Comparison of ENCODE assay signal across 1 cellular context in the genomic region with DNA sequence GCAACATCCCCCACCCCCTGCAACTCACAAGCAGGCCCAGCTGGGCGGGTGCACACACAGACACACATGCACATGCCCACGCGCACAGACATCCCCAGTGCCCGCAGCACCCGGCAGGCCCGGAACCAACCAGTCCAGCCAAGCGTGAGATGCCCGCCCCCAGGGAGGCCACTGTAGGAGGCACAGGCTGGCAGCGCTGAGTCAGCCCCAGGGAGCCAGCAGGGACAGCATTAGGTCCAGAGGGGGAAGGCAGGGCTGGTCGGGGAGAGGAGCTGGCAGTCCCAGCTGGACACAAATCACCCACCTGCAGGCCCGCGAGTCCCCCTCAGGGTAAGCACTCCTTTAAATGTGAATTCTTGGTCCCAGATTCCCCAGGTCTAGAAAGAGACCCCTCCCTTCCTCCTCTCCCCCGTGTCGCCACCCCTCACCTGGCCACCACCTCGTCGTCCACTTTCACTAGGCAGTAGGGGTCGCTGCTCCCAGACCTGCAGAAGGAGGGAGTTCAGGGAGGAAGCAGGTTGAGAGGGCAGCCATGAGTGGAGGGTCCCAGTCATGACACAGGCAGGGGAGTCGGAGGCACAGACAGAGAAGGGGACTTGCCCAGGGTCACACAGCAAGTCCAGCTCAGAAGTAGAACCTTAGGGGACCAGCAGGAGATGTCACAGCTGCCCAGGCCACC.
TF ChIP-seq lines count a peak whose summit lies in the region.

No MANE protein-coding gene starts in this region.

TF ChIP-seq in GM12878, 131 proteins besides CTCF, POLR2A, EP300 and RAD21:
- TF ChIP-seq RUNX3 (IDR thresholded peaks at IDR 0.05; ENCODE audit: low read length) (no peak), NRF1 (conservative IDR thresholded peaks at IDR 0.05; ENCODE audit: low read depth, low read length) (no peak), ZSCAN29 (IDR thresholded peaks at IDR 0.05) (no peak), BMI1 (IDR thresholded peaks at IDR 0.05; ENCODE audit: borderline replicate concordance) (no peak), MEF2B (IDR thresholded peaks at IDR 0.05; ENCODE audit: partially characterized antibody, poor library complexity, severe bottlenecking) (peak; percentile 0), RELA (IDR thresholded peaks at IDR 0.05; ENCODE audit: borderline replicate concordance, partially characterized antibody) (no peak), RB1 (IDR thresholded peaks at IDR 0.05; ENCODE audit: borderline replicate concordance) (no peak), MTA2 (IDR thresholded peaks at IDR 0.05; ENCODE audit: low read depth) (0 out of 2 replicates have a peak, but pooled peaks have one; percentile 13), LARP7 (IDR thresholded peaks at IDR 0.05) (no peak)
- TF ChIP-seq, protein P1, sequence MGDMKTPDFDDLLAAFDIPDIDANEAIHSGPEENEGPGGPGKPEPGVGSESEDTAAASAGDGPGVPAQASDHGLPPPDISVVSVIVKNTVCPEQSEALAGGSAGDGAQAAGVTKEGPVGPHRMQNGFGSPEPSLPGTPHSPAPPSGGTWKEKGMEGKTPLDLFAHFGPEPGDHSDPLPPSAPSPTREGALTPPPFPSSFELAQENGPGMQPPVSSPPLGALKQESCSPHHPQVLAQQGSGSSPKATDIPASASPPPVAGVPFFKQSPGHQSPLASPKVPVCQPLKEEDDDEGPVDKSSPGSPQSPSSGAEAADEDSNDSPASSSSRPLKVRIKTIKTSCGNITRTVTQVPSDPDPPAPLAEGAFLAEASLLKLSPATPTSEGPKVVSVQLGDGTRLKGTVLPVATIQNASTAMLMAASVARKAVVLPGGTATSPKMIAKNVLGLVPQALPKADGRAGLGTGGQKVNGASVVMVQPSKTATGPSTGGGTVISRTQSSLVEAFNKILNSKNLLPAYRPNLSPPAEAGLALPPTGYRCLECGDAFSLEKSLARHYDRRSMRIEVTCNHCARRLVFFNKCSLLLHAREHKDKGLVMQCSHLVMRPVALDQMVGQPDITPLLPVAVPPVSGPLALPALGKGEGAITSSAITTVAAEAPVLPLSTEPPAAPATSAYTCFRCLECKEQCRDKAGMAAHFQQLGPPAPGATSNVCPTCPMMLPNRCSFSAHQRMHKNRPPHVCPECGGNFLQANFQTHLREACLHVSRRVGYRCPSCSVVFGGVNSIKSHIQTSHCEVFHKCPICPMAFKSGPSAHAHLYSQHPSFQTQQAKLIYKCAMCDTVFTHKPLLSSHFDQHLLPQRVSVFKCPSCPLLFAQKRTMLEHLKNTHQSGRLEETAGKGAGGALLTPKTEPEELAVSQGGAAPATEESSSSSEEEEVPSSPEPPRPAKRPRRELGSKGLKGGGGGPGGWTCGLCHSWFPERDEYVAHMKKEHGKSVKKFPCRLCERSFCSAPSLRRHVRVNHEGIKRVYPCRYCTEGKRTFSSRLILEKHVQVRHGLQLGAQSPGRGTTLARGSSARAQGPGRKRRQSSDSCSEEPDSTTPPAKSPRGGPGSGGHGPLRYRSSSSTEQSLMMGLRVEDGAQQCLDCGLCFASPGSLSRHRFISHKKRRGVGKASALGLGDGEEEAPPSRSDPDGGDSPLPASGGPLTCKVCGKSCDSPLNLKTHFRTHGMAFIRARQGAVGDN (IDR thresholded peaks at IDR 0.05): 0 out of 2 replicates have a peak, but pooled peaks have one; percentile 0
